10 cellular contexts compared by ENCODE assay signal in genomic region chr2:46850742-46851141, GRCh38.
DNase-seq lines count a peak whose midpoint lies in the region; ATAC-seq and TF ChIP-seq lines count a peak whose summit lies in the region.
"Had no signal": no experiment of that assay in that cellular context is flagged by ENCODE, and none has a peak within 500 bp of the region (broad histone marks: within the 10 kb centered on the region; RNA-seq: fewer than 3 reads in every experiment).

No MANE protein-coding gene starts in this region.

- H3K9me3 Mint-ChIP-seq in progenitor cell of endocrine pancreas (ENCODE audit: low read depth) = peaks cover 4% of the 10 kb centered on the region
- H3K9me3 Mint-ChIP-seq: neural crest cell had no signal

- in situ Hi-C loops in G401 (cut with HindIII; ENCODE audit: low sequenced_read_pairs) = no loop called here

- DNase-seq in G401 (ENCODE audit: low spot score) (peak; percentile 46), astrocyte of the hippocampus (ENCODE audit: low read depth, low spot score) (peak; percentile 95), left ventricle myocardium inferior (peak; percentile 45), renal cortical epithelial cell (ENCODE audit: low read depth) (peak; percentile 96), NCI-H446 treated with DMSO at 0.1 percent for 48 hours (lab: John Stamatoyannopoulos, UW) (no peak), iPS-NIHi11 (ENCODE audit: low spot score) (no peak), progenitor cell of endocrine pancreas (ENCODE audit: low spot score, unreplicated experiment) (no peak)
- DNase-seq: stimulated activated CD8-positive, alpha-beta memory T cell treated with anti-CD3 and anti-CD28 coated beads, Interleukin-4, amount 100 ng/mL, for 48 hours had no signal

- no peak overlapping the region for H3K4me3 Mint-ChIP-seq in progenitor cell of endocrine pancreas (ENCODE audit: low read depth)
- H3K4me3 Mint-ChIP-seq: neural crest cell had no signal

- no peak overlapping the region for H3K4me3 ChIP-seq in left ventricle myocardium inferior

- peak overlapping the region; percentile 95 for H3K27ac ChIP-seq in left ventricle myocardium inferior (replicated peaks)

- no peak for TF ChIP-seq CTCF in left ventricle myocardium inferior (IDR thresholded peaks at IDR 0.05; ENCODE audit: borderline replicate concordance)
- TF ChIP-seq CTCF in progenitor cell of endocrine pancreas (IDR thresholded peaks at IDR 0.05; ENCODE audit: unreplicated experiment) = no peak

- H3K27ac Mint-ChIP-seq in progenitor cell of endocrine pancreas = no peak overlapping the region

- no peak for ATAC-seq in HG02884 (IDR thresholded peaks at IDR 0.05; ENCODE audit: unreplicated experiment)

- peaks cover 10% of the 10 kb centered on the region for H3K27me3 Mint-ChIP-seq in progenitor cell of endocrine pancreas

- peaks cover 79% of the 10 kb centered on the region for H3K4me1 ChIP-seq in left ventricle myocardium inferior

- H3K9me3 ChIP-seq in left ventricle myocardium inferior (replicated peaks) = no peaks in the 10 kb centered on the region

- H3K4me1 Mint-ChIP-seq in progenitor cell of endocrine pancreas (ENCODE audit: low read depth) = peaks cover 2% of the 10 kb centered on the region

- H3K36me3 ChIP-seq in left ventricle myocardium inferior = no peaks in the 10 kb centered on the region

- no peaks in the 10 kb centered on the region for H3K36me3 Mint-ChIP-seq in progenitor cell of endocrine pancreas (ENCODE audit: insufficient read depth)

- H3K27me3 ChIP-seq in left ventricle myocardium inferior (ENCODE audit: low read depth) = no peaks in the 10 kb centered on the region

- intact Hi-C loops in left ventricle myocardium inferior (cut with micrococcal nuclease) = no loop called here

Comparison
In these comparisons a context has a peak if more than half of its experiments do, and no peak if none do; other contexts are left out.
1. DNase-seq: peak in G401 (single experiment), astrocyte of the hippocampus (single experiment), left ventricle myocardium inferior (single experiment) and renal cortical epithelial cell (single experiment); none in NCI-H446 treated with DMSO at 0.1 percent for 48 hours (single experiment), iPS-NIHi11 (single experiment) and progenitor cell of endocrine pancreas (single experiment).